3 cellular contexts compared by ENCODE assay signal in the genomic region with DNA sequence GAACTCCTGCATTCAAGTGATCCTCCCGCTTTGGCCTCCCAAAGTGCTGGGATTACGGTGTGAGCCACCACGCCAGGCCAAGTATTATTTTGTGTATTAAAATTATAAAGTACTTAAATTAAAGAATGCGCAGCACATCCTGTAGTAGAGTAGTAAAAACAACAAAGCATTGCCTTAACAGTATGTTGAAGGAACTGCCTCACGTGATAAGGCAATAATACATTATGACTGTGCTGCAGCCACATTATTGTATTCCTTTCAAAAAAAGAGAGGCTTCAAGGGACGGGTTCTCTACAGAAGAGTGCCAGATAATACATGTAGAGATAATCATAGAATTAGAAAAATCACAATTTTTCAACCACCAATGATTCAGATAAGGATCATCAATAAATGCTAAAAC.
"Had no signal": no experiment of that assay in that cellular context is flagged by ENCODE, and none has a peak within 500 bp of the region (broad histone marks: within the 10 kb centered on the region; RNA-seq: fewer than 3 reads in every experiment).

No MANE protein-coding gene starts in this region.

- DNase-seq: GDM1, GF-D8 had no signal

- H3K4me3 ChIP-seq: GM12878 had no signal

- ATAC-seq: GM12878 had no signal
